Comparison of ENCODE assay signal across 17 cellular contexts in genomic region chr4:101230806-101231426, GRCh38.
DNase-seq lines count a peak whose midpoint lies in the region; ATAC-seq, FAIRE-seq and TF ChIP-seq lines count a peak whose summit lies in the region.
"Had no signal": no experiment of that assay in that cellular context is flagged by ENCODE, and none has a peak within 500 bp of the region (broad histone marks: within the 10 kb centered on the region; RNA-seq: fewer than 3 reads in every experiment).

No MANE protein-coding gene starts in this region.

- ATAC-seq in activated T-cell treated with anti-CD3 and anti-CD28 coated beads, Interleukin-2, amount 50 U/mL, for 72 hours (replicated peaks in 1 of 2), result no peak
- ATAC-seq in HG03457 (IDR thresholded peaks at IDR 0.05; ENCODE audit: unreplicated experiment), result no peak

- H3K4me3 ChIP-seq in epithelial cell of proximal tubule (ENCODE audit: low read depth, low read length), result no peak overlapping the region
- H3K4me3 ChIP-seq: PC-9 had no signal

- H3K4me1 Mint-ChIP-seq in activated T-cell treated with anti-CD3 and anti-CD28 coated beads, Interleukin-2, amount 50 U/mL, for 72 hours (ENCODE audit: low read depth), result peaks cover 26% of the 10 kb centered on the region

- H3K27ac Mint-ChIP-seq in activated T-cell treated with anti-CD3 and anti-CD28 coated beads, Interleukin-2, amount 50 U/mL, for 72 hours, result peak overlapping the region; percentile 5
- H3K27ac Mint-ChIP-seq: type B pancreatic cell had no signal

- DNase-seq in activated T-cell treated with anti-CD3 and anti-CD28 coated beads, Interleukin-2, amount 50 U/mL, for 72 hours, result no peak
- no peak for DNase-seq in activated T-cell treated with anti-CD3 and anti-CD28 coated beads, Interleukin-2, amount 50 U/mL, for 1 hour
- DNase-seq in RCC 7860 (ENCODE audit: low spot score) (peak; percentile 50), epithelial cell of proximal tubule (ENCODE audit: low read depth) (no peak), stromal cell of bone marrow (ENCODE audit: low read depth) (peak; percentile 59), cerebellum (ENCODE audit: low spot score) (no peak), HuH-7 (ENCODE audit: low spot score) (no peak)
- DNase-seq: amygdala; DMS 273 treated with DMSO at 0.1 percent for 48 hours; foreskin fibroblast; H7; NCI-H1694 treated with DMSO at 0.1 percent for 48 hours; NCI-H524 treated with DMSO at 0.1 percent for 48 hours; PC-9; stimulated activated CD4-positive, alpha-beta T cell treated with anti-CD3 and anti-CD28 coated beads, Interleukin-2, amount 100 ng/mL, for 24 hours had no signal

- H3K27me3 Mint-ChIP-seq in activated T-cell treated with anti-CD3 and anti-CD28 coated beads, Interleukin-2, amount 50 U/mL, for 72 hours (ENCODE audit: low read depth), result no peaks in the 10 kb centered on the region
- H3K27me3 Mint-ChIP-seq: type B pancreatic cell had no signal

- peaks cover 0 to 1% of the 10 kb centered on the region in 2 donors for H3K36me3 Mint-ChIP-seq in activated T-cell treated with anti-CD3 and anti-CD28 coated beads, Interleukin-2, amount 50 U/mL, for 72 hours (ENCODE audit: insufficient read depth in 2 of 2)
- H3K36me3 Mint-ChIP-seq: type B pancreatic cell had no signal

- peak; percentile 50 for FAIRE-seq in RCC 7860 (lab: Jason Lieb, UNC)

- no peaks in the 10 kb centered on the region for H3K9me3 Mint-ChIP-seq in activated T-cell treated with anti-CD3 and anti-CD28 coated beads, Interleukin-2, amount 50 U/mL, for 72 hours
- H3K9me3 Mint-ChIP-seq: type B pancreatic cell had no signal

- peak; percentile 19 for TF ChIP-seq CTCF in epithelial cell of proximal tubule (conservative IDR thresholded peaks at IDR 0.05; ENCODE audit: low read depth, low read length)

- H3K4me3 Mint-ChIP-seq in activated T-cell treated with anti-CD3 and anti-CD28 coated beads, Interleukin-2, amount 50 U/mL, for 72 hours, result no peak overlapping the region
- H3K4me3 Mint-ChIP-seq: type B pancreatic cell had no signal

Comparison
In these comparisons a context has a peak if more than half of its experiments do, and no peak if none do; other contexts are left out.
1. DNase-seq: peak in RCC 7860 (single experiment) and stromal cell of bone marrow (single experiment); none in activated T-cell treated with anti-CD3 and anti-CD28 coated beads, Interleukin-2, amount 50 U/mL, for 72 hours (0 of 2), activated T-cell treated with anti-CD3 and anti-CD28 coated beads, Interleukin-2, amount 50 U/mL, for 1 hour (single experiment), epithelial cell of proximal tubule (single experiment), cerebellum (single experiment) and HuH-7 (single experiment).